Comparison of ENCODE assay signal across 1 cellular context in the genomic region with DNA sequence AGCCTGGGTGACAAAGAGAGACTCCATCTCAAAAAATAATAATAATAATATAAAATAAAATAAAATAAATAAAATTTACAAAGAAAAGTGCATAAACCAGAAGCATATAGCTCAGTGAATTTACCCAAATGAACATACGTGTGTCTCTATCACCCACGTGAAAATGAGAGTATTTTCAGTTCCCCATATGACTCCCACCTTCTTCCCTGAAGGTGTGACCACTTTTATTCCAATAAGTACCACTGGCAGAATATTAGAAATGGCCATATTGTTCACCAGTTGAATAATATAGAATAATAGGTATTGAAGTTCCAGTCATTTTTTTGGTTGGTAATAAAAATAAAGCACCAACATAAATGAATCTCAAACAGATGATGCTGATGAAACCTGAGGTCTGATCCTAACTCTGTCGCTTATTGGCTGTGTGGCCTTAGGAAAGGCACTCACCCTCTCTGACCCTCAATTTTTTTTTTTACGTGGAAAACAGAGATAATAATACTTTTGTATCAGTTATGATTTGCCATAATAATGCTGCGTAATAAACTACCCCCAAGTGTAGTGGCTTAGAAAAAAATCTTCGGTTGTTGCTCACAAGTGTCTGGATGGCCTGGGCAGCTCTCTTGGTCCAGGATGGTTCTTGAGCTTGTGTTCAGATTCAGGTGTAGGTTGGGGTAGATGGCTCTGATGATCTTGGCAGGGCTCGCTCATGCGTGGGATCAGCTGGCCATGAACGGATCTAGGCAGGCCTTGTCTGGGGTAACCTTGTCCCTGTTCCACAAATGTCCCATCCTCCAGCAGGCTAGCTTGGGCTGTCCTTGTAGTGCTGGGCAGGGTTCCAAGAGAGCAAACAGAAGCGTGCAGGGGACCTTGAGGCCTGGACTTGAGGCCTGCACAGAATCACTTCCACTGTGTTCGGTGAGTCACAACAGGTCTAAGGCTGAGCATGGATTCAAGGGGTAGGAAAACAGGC.
TF ChIP-seq lines count a peak whose summit lies in the region.

No MANE protein-coding gene starts in this region.

TF ChIP-seq in GM12878, 131 proteins besides CTCF, POLR2A, EP300 and RAD21 (continued from another document):
- TF ChIP-seq BCL11A (IDR thresholded peaks at IDR 0.05; ENCODE audit: low read depth, low read length) (0 out of 2 replicates have a peak, but pooled peaks have one; percentile 5), IRF4 (IDR thresholded peaks at IDR 0.05; ENCODE audit: low read depth, low read length) (0 out of 2 replicates have a peak, but pooled peaks have one; percentile 35), HDAC2 (IDR thresholded peaks at IDR 0.05) (no peak), ZNF592 (IDR thresholded peaks at IDR 0.05) (no peak), CBFB (IDR thresholded peaks at IDR 0.05; ENCODE audit: low read depth) (no peak), JUNB (IDR thresholded peaks at IDR 0.05) (0 out of 2 replicates have a peak, but pooled peaks have one; percentile 18), MEF2A (IDR thresholded peaks at IDR 0.05; ENCODE audit: insufficient read depth, low read depth, low read length) (no peak), SMAD1 (IDR thresholded peaks at IDR 0.05; ENCODE audit: low read depth, partially characterized antibody) (no peak), CHD2 (IDR thresholded peaks at IDR 0.05; ENCODE audit: borderline replicate concordance, low read depth, low read length) (no peak)
